10 cellular contexts compared by ENCODE assay signal in the genomic region with DNA sequence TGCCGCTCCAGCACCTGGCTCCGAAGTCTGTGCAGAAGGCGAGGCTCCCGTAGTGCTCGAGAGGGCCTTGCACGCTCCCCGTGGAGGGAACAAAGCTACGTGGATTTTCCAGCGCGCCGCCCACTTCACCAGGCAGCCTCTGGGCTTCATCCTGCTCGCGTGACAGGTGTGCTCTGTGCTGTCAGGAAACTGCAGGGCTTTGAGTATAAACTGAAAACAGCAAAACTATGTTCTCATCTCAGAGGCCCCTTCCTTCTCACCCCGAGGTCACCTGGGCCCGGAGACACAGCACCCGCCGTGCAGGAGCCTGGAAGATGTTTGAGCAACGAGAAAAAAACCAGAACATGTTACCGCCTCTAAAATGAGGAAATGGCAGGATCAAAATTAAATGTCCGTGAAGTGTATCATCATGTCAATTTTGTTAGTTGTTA. TPM values are rescaled to one million over a fixed set of nuclear protein-coding genes. Genes with fewer than 3 reads are reported as not detected.
A peak's percentile ranks its signal among the peaks of the same experiment; 100 is the strongest.
DNase-seq lines count a peak whose midpoint lies in the region; ATAC-seq and TF ChIP-seq lines count a peak whose summit lies in the region.
"Had no signal": no experiment of that assay in that cellular context is flagged by ENCODE, and none has a peak within 500 bp of the region (broad histone marks: within the 10 kb centered on the region; RNA-seq: fewer than 3 reads in every experiment).

No MANE protein-coding gene starts in this region.

- H3K36me3 Mint-ChIP-seq in MCF 10A (ENCODE audit: insufficient read depth, unreplicated experiment) = peaks cover 30% of the 10 kb centered on the region

- ATAC-seq in Panc1 = no peak
- no peak for ATAC-seq in GM21381 (IDR thresholded peaks at IDR 0.05; ENCODE audit: unreplicated experiment)

- in situ Hi-C loops in Panc1 (cut with HindIII; ENCODE audit: low pct_unique_long_range_greater_than_20kb, low sequenced_read_pairs) = no loop called here

- no peaks in the 10 kb centered on the region for H3K36me3 ChIP-seq in breast epithelium
- peaks cover 4% of the 10 kb centered on the region; the same call in 1 of the 2 replicates for H3K36me3 ChIP-seq in Panc1 (ENCODE audit: control insufficient read depth, insufficient read depth, low read length)
- peaks cover 5 to 37% (median 29%) of the 10 kb centered on the region in 3 donors for H3K36me3 ChIP-seq in tibial artery

- intact Hi-C loops in MCF 10A (cut with micrococcal nuclease) = no loop called here
- intact Hi-C loops in breast epithelium (cut with DNase I; ENCODE audit: low total_unique reads) = no loop called here
- intact Hi-C loops in Panc1 (cut with micrococcal nuclease; ENCODE audit: unreplicated experiment) = no loop called here
- intact Hi-C loops in tibial artery (cut with DNase I; ENCODE audit: low total_unique reads) = no loop called here

- POLR2A ChIA-PET in MCF 10A (lab: Yijun Ruan, JAX) = interaction anchor here (1.4 to 1.6 kb wide), 2 partner anchors 18 to 33 kb away, joined by 5 read pairs; a partner anchor contains a TSS
- POLR2A ChIA-PET in Panc1 (lab: Charles Lee) = no interaction called here

- peak overlapping the region in 1 of 3 donors; percentile 99 for H3K4me3 ChIP-seq in breast epithelium
- H3K4me3 ChIP-seq in Panc1 (ENCODE audit: low read depth in 2 of 2, low read length in 2 of 2) = peak overlapping the region; percentile 74 to 76
- peak overlapping the region; percentile 61 to 66 for H3K4me3 ChIP-seq in foreskin fibroblast (ENCODE audit: low read depth in 1 of 2, low read length in 2 of 2)
- H3K4me3 ChIP-seq in tibial artery = peak overlapping the region; percentile 68 to 88

- peak overlapping the region in 1 of 2 donors; percentile 99 for H3K27ac ChIP-seq in breast epithelium
- H3K27ac ChIP-seq in Panc1 (ENCODE audit: low read length) = peak overlapping the region; percentile 74
- H3K27ac ChIP-seq in tibial artery = peak overlapping the region; percentile 83 to 93

- no peak for DNase-seq in MCF 10A (ENCODE audit: unreplicated experiment)
- DNase-seq in breast epithelium (ENCODE audit: low spot score in 2 of 2) = no peak
- DNase-seq in Panc1 (ENCODE audit: low read depth, low spot score) = no peak
- no peak for DNase-seq in foreskin fibroblast
- no peak for DNase-seq in tibial artery
- DNase-seq in NCI-H2171 (lab: John Stamatoyannopoulos, UW) = no peak
- no peak for DNase-seq in HUDEP-2 (lab: John Stamatoyannopoulos, UW; ENCODE audit: unreplicated experiment in 76 of 76)
- DNase-seq: NCI-H524 treated with DMSO at 0.1 percent for 48 hours had no signal

- peak overlapping the region; percentile 75 for H3K4me3 Mint-ChIP-seq in MCF 10A (ENCODE audit: unreplicated experiment)

- no peaks in the 10 kb centered on the region for H3K27me3 ChIP-seq in breast epithelium
- no peaks in the 10 kb centered on the region for H3K27me3 ChIP-seq in Panc1 (ENCODE audit: control insufficient read depth, insufficient read depth, low read length)
- H3K27me3 ChIP-seq in tibial artery = no peaks in the 10 kb centered on the region

- peaks cover 0 to 8% of the 10 kb centered on the region in 2 donors for H3K4me1 ChIP-seq in breast epithelium
- H3K4me1 ChIP-seq in Panc1 (ENCODE audit: control insufficient read depth, insufficient read depth, low read length) = peaks cover 30% of the 10 kb centered on the region
- H3K4me1 ChIP-seq in tibial artery = peaks cover 0 to 43% (median 31%) of the 10 kb centered on the region in 4 donors

- H3K4me1 Mint-ChIP-seq in MCF 10A (ENCODE audit: insufficient read depth, unreplicated experiment) = peaks cover 17% of the 10 kb centered on the region

- no peak for TF ChIP-seq POLR2A in breast epithelium (IDR thresholded peaks at IDR 0.05)

- no TSS peak for BruUV-seq in MCF 10A (replicated peaks; lab: Mats Ljungman, UMichigan)
- BruUV-seq in Panc1 (replicated peaks; lab: Mats Ljungman, UMichigan) = no TSS peak

- TF ChIP-seq CTCF in MCF 10A (IDR thresholded peaks at IDR 0.05; ENCODE audit: unreplicated experiment) (no peak), breast epithelium (IDR thresholded peaks at IDR 0.05) (no peak), Panc1 (IDR thresholded peaks at IDR 0.05) (no peak), foreskin fibroblast (IDR thresholded peaks at IDR 0.05; ENCODE audit: low read depth, low read length) (no peak), tibial artery (IDR thresholded peaks at IDR 0.05) (no peak)

- H3K9me3 Mint-ChIP-seq in MCF 10A (ENCODE audit: unreplicated experiment) = no peaks in the 10 kb centered on the region

- H3K9me3 ChIP-seq in breast epithelium = no peaks in the 10 kb centered on the region
- H3K9me3 ChIP-seq in Panc1 (ENCODE audit: control insufficient read depth, insufficient read depth, low read depth, low read length) = no peaks in the 10 kb centered on the region
- H3K9me3 ChIP-seq in tibial artery = no peaks in the 10 kb centered on the region

- no peaks in the 10 kb centered on the region for H3K27me3 Mint-ChIP-seq in MCF 10A (ENCODE audit: insufficient read depth, unreplicated experiment)

- no peak overlapping the region for H3K27ac Mint-ChIP-seq in MCF 10A (ENCODE audit: low read depth, unreplicated experiment)

- CTCF ChIA-PET in MCF 10A (lab: Yijun Ruan, JAX) (interaction anchor here (0.6 to 0.7 kb wide), 2 partner anchors 17 to 75 kb away, joined by 3 read pairs; no protein-coding TSS in a partner anchor), Panc1 (lab: Charles Lee) (no interaction called here)

RNA-seq across cellular contexts. Expression of a gene that starts 17.6 kb away (rescaled TPM):
- total RNA-seq in MCF 10A (2022) (0.27 TPM in 1 of 2 replicates, not detected in the other), breast epithelium (10 to 100 TPM; 24.1 to 56.8 (median 43.6) TPM), Panc1 (2021; ENCODE audit: unreplicated experiment) (2.9 TPM)
- polyA plus RNA-seq in Panc1 (2012; ENCODE audit: insufficient read length) = 3.6 TPM

RNA-seq across cellular contexts. Expression of a gene that starts 43.8 kb away (rescaled TPM):
- not detected in 2 replicates for total RNA-seq in MCF 10A (2022)
- not detected for total RNA-seq in breast epithelium
- total RNA-seq in Panc1 (2021; ENCODE audit: unreplicated experiment) = 0.74 TPM
- 0.63 TPM for polyA plus RNA-seq in Panc1 (2012; ENCODE audit: insufficient read length)
- polyA plus RNA-seq: liver had no signal

RNA-seq across cellular contexts. Expression of a gene that starts 51.4 kb away (rescaled TPM):
- total RNA-seq in MCF 10A (2022) (14.7 and 16.5 TPM in 2 replicates), breast epithelium (10 to 100 TPM in 1 of 3 donors, 1 to 10 TPM in 2; 8.5 to 17.3 (median 8.8) TPM), Panc1 (2021; ENCODE audit: unreplicated experiment) (14.4 TPM)
- polyA plus RNA-seq in Panc1 (2012; ENCODE audit: insufficient read length) = 7.7 TPM
